1 cellular context compared by ENCODE assay signal in genomic region chr20:3970016-3970415, GRCh38.
TF ChIP-seq lines count a peak whose summit lies in the region.

No MANE protein-coding gene starts in this region.

TF ChIP-seq in liver, 16 proteins besides CTCF, POLR2A, EP300 and RAD21 (continued from another document):
- TF ChIP-seq REST (IDR thresholded peaks at IDR 0.05) (peak; percentile 84), RXRA (IDR thresholded peaks at IDR 0.05) (peak; percentile 44 to 56), HNF4A (conservative IDR thresholded peaks at IDR 0.05) (peak; percentile 84 to 89), NR2F2 (IDR thresholded peaks at IDR 0.05) (no peak), YY1 (IDR thresholded peaks at IDR 0.05) (peak; percentile 81), EGR1 (IDR thresholded peaks at IDR 0.05; ENCODE audit: low read depth in 2 of 2) (peak in 1 of 2 donors; percentile 22)
- TF ChIP-seq, protein P1, sequence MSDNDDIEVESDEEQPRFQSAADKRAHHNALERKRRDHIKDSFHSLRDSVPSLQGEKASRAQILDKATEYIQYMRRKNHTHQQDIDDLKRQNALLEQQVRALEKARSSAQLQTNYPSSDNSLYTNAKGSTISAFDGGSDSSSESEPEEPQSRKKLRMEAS (IDR thresholded peaks at IDR 0.05), result peak; percentile 41
- TF ChIP-seq, protein P2, sequence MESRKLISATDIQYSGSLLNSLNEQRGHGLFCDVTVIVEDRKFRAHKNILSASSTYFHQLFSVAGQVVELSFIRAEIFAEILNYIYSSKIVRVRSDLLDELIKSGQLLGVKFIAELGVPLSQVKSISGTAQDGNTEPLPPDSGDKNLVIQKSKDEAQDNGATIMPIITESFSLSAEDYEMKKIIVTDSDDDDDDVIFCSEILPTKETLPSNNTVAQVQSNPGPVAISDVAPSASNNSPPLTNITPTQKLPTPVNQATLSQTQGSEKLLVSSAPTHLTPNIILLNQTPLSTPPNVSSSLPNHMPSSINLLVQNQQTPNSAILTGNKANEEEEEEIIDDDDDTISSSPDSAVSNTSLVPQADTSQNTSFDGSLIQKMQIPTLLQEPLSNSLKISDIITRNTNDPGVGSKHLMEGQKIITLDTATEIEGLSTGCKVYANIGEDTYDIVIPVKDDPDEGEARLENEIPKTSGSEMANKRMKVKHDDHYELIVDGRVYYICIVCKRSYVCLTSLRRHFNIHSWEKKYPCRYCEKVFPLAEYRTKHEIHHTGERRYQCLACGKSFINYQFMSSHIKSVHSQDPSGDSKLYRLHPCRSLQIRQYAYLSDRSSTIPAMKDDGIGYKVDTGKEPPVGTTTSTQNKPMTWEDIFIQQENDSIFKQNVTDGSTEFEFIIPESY (IDR thresholded peaks at IDR 0.05), result peak; percentile 61
